1 cellular context compared by ENCODE assay signal in the genomic region with DNA sequence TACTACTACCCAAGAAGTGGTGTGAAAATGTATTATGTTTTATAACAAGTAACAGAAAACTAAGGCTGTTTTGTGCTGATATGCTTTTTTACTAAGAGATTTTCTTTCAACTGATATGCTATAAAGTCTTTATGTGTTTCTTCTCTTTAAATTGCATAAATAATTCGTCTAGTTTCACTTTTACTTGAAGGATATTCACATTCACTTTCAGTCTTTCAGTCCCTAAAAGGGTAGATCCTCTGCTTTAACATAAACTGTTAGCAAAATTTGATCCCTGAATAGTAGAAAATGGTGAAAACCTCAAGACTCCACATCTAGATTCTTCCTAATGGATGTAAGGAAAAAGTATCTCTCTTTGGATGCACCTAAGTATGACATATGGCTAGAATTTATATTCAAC.
TF ChIP-seq lines count a peak whose summit lies in the region.

No MANE protein-coding gene starts in this region.

TF ChIP-seq in A549, 52 proteins besides CTCF, POLR2A, EP300 and RAD21 (continued from another document):
- TF ChIP-seq, protein P1, sequence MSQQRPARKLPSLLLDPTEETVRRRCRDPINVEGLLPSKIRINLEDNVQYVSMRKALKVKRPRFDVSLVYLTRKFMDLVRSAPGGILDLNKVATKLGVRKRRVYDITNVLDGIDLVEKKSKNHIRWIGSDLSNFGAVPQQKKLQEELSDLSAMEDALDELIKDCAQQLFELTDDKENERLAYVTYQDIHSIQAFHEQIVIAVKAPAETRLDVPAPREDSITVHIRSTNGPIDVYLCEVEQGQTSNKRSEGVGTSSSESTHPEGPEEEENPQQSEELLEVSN (IDR thresholded peaks at IDR 0.05; ENCODE audit: borderline replicate concordance, low read depth) = no peak
- TF ChIP-seq RNF2 (IDR thresholded peaks at IDR 0.05; ENCODE audit: borderline replicate concordance, low read depth) (no peak), CHD2 (IDR thresholded peaks at IDR 0.05; ENCODE audit: low read length, partially characterized antibody) (no peak), ZC3H11A (IDR thresholded peaks at IDR 0.05) (no peak), KDM1A (IDR thresholded peaks at IDR 0.05; ENCODE audit: low read depth) (no peak), ZSCAN20 (CRISPR knock-in tag; IDR thresholded peaks at IDR 0.05) (no peak), ZFP36 (IDR thresholded peaks at IDR 0.05; ENCODE audit: borderline replicate concordance, partially characterized antibody) (no peak), POLR2AphosphoS2 (conservative IDR thresholded peaks at IDR 0.05; ENCODE audit: low read length) (no peak), CBX8 (IDR thresholded peaks at IDR 0.05) (no peak), FOXS1 (CRISPR knock-in tag; IDR thresholded peaks at IDR 0.05) (no peak), RARB (CRISPR knock-in tag; IDR thresholded peaks at IDR 0.05) (no peak), HDAC2 (IDR thresholded peaks at IDR 0.05) (no peak)
- TF ChIP-seq, protein P2, sequence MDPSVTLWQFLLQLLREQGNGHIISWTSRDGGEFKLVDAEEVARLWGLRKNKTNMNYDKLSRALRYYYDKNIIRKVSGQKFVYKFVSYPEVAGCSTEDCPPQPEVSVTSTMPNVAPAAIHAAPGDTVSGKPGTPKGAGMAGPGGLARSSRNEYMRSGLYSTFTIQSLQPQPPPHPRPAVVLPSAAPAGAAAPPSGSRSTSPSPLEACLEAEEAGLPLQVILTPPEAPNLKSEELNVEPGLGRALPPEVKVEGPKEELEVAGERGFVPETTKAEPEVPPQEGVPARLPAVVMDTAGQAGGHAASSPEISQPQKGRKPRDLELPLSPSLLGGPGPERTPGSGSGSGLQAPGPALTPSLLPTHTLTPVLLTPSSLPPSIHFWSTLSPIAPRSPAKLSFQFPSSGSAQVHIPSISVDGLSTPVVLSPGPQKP (IDR thresholded peaks at IDR 0.05; ENCODE audit: low read depth, low read length) = no peak
TF ChIP-seq in A549: peak in this region for 0.
